In the genomic region with DNA sequence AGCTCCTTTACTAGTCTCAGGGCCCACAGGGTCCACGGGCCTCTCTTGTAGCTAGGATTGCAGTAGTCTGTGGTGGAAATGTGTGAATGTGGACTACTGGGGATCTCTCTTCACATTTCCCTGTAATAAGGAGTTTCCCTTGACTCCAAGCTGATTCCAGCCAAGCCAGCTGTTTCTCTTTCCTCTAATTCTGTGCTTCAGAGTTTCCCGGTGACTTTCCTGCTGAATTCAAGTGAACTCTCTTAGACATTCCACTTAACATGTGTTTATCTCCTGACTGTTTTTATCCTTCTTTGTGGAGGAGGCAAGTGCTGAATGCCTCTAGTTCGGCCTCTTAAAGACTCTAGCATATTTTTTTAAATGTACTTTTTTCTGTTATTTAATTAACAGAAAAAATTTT, we compare ENCODE assay signal across 28 cellular contexts.
"Had no signal": no experiment of that assay in that cellular context is flagged by ENCODE, and none has a peak within 500 bp of the region (broad histone marks: within the 10 kb centered on the region; RNA-seq: fewer than 3 reads in every experiment).

No MANE protein-coding gene starts in this region.

- H3K4me3 ChIP-seq: mucosa of descending colon, thyroid gland, uterus had no signal

- H3K9me3 ChIP-seq: mucosa of descending colon, neutrophil, thyroid gland, uterus had no signal

- H3K4me1 ChIP-seq: foreskin keratinocyte, thyroid gland, uterus had no signal

- H3K36me3 Mint-ChIP-seq: activated CD4-positive, alpha-beta memory T cell treated with anti-CD3 and anti-CD28 coated beads for 36 hours; activated CD8-positive, alpha-beta memory T cell treated with anti-CD3 and anti-CD28 coated beads, Interleukin-2, amount 10 ng/mL, durations not matched to agents 7 days and 5 days; activated naive CD8-positive, alpha-beta T cell treated with anti-CD3 and anti-CD28 coated beads for 36 hours; naive thymus-derived CD4-positive, alpha-beta T cell; T-cell had no signal

- H3K27me3 ChIP-seq: foreskin keratinocyte, neutrophil, thyroid gland, uterus had no signal

- H3K27ac ChIP-seq: epithelial cell of prostate, foreskin keratinocyte, neutrophil, thyroid gland, uterus had no signal

- H3K27me3 Mint-ChIP-seq: activated B cell treated with CpG ODN at 0.5 μM for 24 hours; activated CD4-positive, alpha-beta memory T cell treated with anti-CD3 and anti-CD28 coated beads for 36 hours; activated CD8-positive, alpha-beta memory T cell treated with anti-CD3 and anti-CD28 coated beads, Interleukin-2, amount 10 ng/mL, durations not matched to agents 7 days and 5 days; activated naive CD8-positive, alpha-beta T cell treated with anti-CD3 and anti-CD28 coated beads for 36 hours; activated T-helper 17 cell treated with anti-CD3 and anti-CD28 coated beads, Interleukin-2, amount 50 U/mL, for 72 hours; naive thymus-derived CD4-positive, alpha-beta T cell; T-cell had no signal

- DNase-seq: activated B cell treated with CpG ODN at 0.5 μM for 24 hours; activated CD4-positive, alpha-beta memory T cell treated with anti-CD3 and anti-CD28 coated beads for 36 hours; activated CD4-positive, alpha-beta T cell treated with anti-CD3 and anti-CD28 coated beads for 4 hours; activated CD8-positive, alpha-beta memory T cell treated with anti-CD3 and anti-CD28 coated beads, Interleukin-2, amount 10 ng/mL, durations not matched to agents 7 days and 5 days; activated naive CD4-positive, alpha-beta T cell; activated naive CD8-positive, alpha-beta T cell treated with anti-CD3 and anti-CD28 coated beads for 36 hours; activated T-cell treated with anti-CD3 and anti-CD28 coated beads, Interleukin-2, amount 50 U/mL, for 1 hour; amygdala; dermis blood vessel endothelial cell; effector memory CD4-positive, alpha-beta T cell; foreskin keratinocyte; glutamatergic neuron; hypothalamus; islet precursor cell; mammary epithelial cell; mucosa of descending colon; naive thymus-derived CD4-positive, alpha-beta T cell; stimulated activated CD4-positive, alpha-beta T cell treated with anti-CD3 and anti-CD28 coated beads, Interleukin-12 subunit alpha, Interleukin-12 subunit beta, amount 100 ng/mL, for 4 hours; stimulated activated CD4-positive, alpha-beta T cell treated with anti-CD3 and anti-CD28 coated beads, Interleukin-1b, Interleukin-23, amount 100 ng/mL, for 48 hours; stimulated activated CD8-positive, alpha-beta memory T cell treated with anti-CD3 and anti-CD28 coated beads, Interleukin-4, amount 100 ng/mL, for 48 hours; stimulated activated naive CD4-positive, alpha-beta T cell; T-cell; thyroid gland; uterus had no signal

- H3K27ac Mint-ChIP-seq: activated B cell treated with CpG ODN at 0.5 μM for 24 hours; activated CD4-positive, alpha-beta memory T cell treated with anti-CD3 and anti-CD28 coated beads for 36 hours; activated CD8-positive, alpha-beta memory T cell treated with anti-CD3 and anti-CD28 coated beads, Interleukin-2, amount 10 ng/mL, durations not matched to agents 7 days and 5 days; activated naive CD8-positive, alpha-beta T cell treated with anti-CD3 and anti-CD28 coated beads for 36 hours; activated T-helper 17 cell treated with anti-CD3 and anti-CD28 coated beads, Interleukin-2, amount 50 U/mL, for 72 hours; naive thymus-derived CD4-positive, alpha-beta T cell; T-cell had no signal

- H3K36me3 ChIP-seq: neutrophil, thyroid gland, uterus had no signal

- H3K4me3 Mint-ChIP-seq: activated B cell treated with CpG ODN at 0.5 μM for 24 hours; activated CD4-positive, alpha-beta memory T cell treated with anti-CD3 and anti-CD28 coated beads for 36 hours; activated CD8-positive, alpha-beta memory T cell treated with anti-CD3 and anti-CD28 coated beads, Interleukin-2, amount 10 ng/mL, durations not matched to agents 7 days and 5 days; activated naive CD8-positive, alpha-beta T cell treated with anti-CD3 and anti-CD28 coated beads for 36 hours; activated T-helper 17 cell treated with anti-CD3 and anti-CD28 coated beads, Interleukin-2, amount 50 U/mL, for 72 hours; naive thymus-derived CD4-positive, alpha-beta T cell; T-cell had no signal

- ATAC-seq: activated CD8-positive, alpha-beta memory T cell treated with anti-CD3 and anti-CD28 coated beads, Interleukin-2, amount 10 ng/mL, durations not matched to agents 7 days and 5 days; activated T-helper 17 cell treated with anti-CD3 and anti-CD28 coated beads, Interleukin-2, amount 50 U/mL, for 72 hours; foreskin keratinocyte; left lobe of liver; mucosa of descending colon; naive thymus-derived CD4-positive, alpha-beta T cell; T-cell had no signal

- H3K4me1 Mint-ChIP-seq: activated B cell treated with CpG ODN at 0.5 μM for 24 hours; activated CD8-positive, alpha-beta memory T cell treated with anti-CD3 and anti-CD28 coated beads, Interleukin-2, amount 10 ng/mL, durations not matched to agents 7 days and 5 days; activated naive CD8-positive, alpha-beta T cell treated with anti-CD3 and anti-CD28 coated beads for 36 hours; activated T-helper 17 cell treated with anti-CD3 and anti-CD28 coated beads, Interleukin-2, amount 50 U/mL, for 72 hours; naive thymus-derived CD4-positive, alpha-beta T cell; T-cell had no signal
